15 cellular contexts compared by ENCODE assay signal in the genomic region with DNA sequence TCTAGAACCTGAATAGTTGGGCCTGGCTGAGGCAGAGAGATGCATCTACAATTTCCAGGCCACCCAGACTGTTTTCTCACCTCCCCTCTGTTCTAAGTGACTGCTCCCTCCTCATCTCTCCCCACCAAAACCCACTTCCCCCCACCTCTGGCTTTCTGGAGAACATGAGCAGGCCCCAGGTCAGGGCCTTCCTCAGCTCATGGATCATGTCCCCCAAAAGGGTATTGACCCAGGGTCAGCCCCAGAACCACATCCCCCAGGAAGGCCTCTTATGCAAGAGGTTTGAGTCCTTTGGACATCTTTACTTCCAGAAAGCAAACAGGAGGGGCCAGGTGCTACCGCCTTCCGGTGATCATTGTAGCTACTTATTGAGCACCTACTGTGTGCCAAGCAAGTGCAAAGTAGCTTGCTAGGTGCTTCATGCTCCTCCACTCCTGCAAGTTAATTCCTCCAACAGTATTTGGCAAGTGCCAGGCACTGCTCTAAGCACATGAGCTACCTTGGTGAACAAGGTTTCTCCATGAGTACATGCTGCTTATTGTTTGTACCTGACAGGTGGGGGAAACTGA. TPM values are rescaled to one million over a fixed set of nuclear protein-coding genes. Genes with fewer than 3 reads are reported as not detected.
DNase-seq lines count a peak whose midpoint lies in the region; ATAC-seq and TF ChIP-seq lines count a peak whose summit lies in the region.
"Had no signal": no experiment of that assay in that cellular context is flagged by ENCODE, and none has a peak within 500 bp of the region (broad histone marks: within the 10 kb centered on the region; RNA-seq: fewer than 3 reads in every experiment).

No MANE protein-coding gene starts in this region.

- H3K4ac ChIP-seq in mesendoderm (ENCODE audit: low read depth, low read length) = no peak overlapping the region

- H3K27ac Mint-ChIP-seq in activated T-helper 17 cell treated with anti-CD3 and anti-CD28 coated beads, Interleukin-2, amount 50 U/mL, for 72 hours = peak overlapping the region; percentile 15
- H3K27ac Mint-ChIP-seq: B cell, HFFc6 had no signal

- DNase-seq in right cardiac atrium (peak in 1 of 3 donors; percentile 18), Right ventricle myocardium superior (no peak), dorsolateral prefrontal cortex (no peak), mesendoderm (no peak)
- DNase-seq: C1 segment of cervical spinal cord; CD4-positive, alpha-beta memory T cell; DMS79; HFFc6; IMR-90 had no signal

- H3K9me3 ChIP-seq in right cardiac atrium (ENCODE audit: control insufficient read depth, low read length) = no peaks in the 10 kb centered on the region
- H3K9me3 ChIP-seq: HAP-1 had no signal

- H3K4me1 ChIP-seq in right cardiac atrium (ENCODE audit: control insufficient read depth, insufficient read depth, low read length) = peaks cover 8% of the 10 kb centered on the region
- H3K4me1 ChIP-seq in mesendoderm (ENCODE audit: control insufficient read depth, low read depth, low read length) = no peaks in the 10 kb centered on the region

- no peak overlapping the region for H2BK15ac ChIP-seq in mesendoderm (replicated peaks; ENCODE audit: low read depth)

- no peak for ATAC-seq in right cardiac atrium
- ATAC-seq in Right ventricle myocardium superior (ENCODE audit: poor library complexity) = no peak
- no peak for ATAC-seq in activated T-helper 17 cell treated with anti-CD3 and anti-CD28 coated beads, Interleukin-2, amount 50 U/mL, for 72 hours (replicated peaks)
- no peak for ATAC-seq in HG02981 (IDR thresholded peaks at IDR 0.05; ENCODE audit: unreplicated experiment)
- no peak for ATAC-seq in GM21737 (IDR thresholded peaks at IDR 0.05; ENCODE audit: unreplicated experiment)

- H3K27me3 Mint-ChIP-seq in activated T-helper 17 cell treated with anti-CD3 and anti-CD28 coated beads, Interleukin-2, amount 50 U/mL, for 72 hours = peaks cover 15% of the 10 kb centered on the region

- H3K27me3 ChIP-seq in right cardiac atrium (ENCODE audit: control insufficient read depth, insufficient read depth) (no peaks in the 10 kb centered on the region), dorsolateral prefrontal cortex (peaks cover 0 to 4% (median 0%) of the 10 kb centered on the region in 45 donors), mesendoderm (ENCODE audit: insufficient read depth, low read length, poor library complexity) (peaks cover 19% of the 10 kb centered on the region)

- no peak overlapping the region for H2AK5ac ChIP-seq in mesendoderm (ENCODE audit: low read length)

- H3K9me3 Mint-ChIP-seq in activated T-helper 17 cell treated with anti-CD3 and anti-CD28 coated beads, Interleukin-2, amount 50 U/mL, for 72 hours = no peaks in the 10 kb centered on the region
- H3K9me3 Mint-ChIP-seq: HFFc6 had no signal

- no peak overlapping the region for H3K9ac ChIP-seq in mesendoderm (ENCODE audit: low read length)

- TF ChIP-seq CTCF in dorsolateral prefrontal cortex (IDR thresholded peaks at IDR 0.05 in 54 of 56, conservative IDR thresholded peaks at IDR 0.05 in 2 of 56; ENCODE audit: low read depth in 1 of 56, partially characterized antibody in 56 of 56) = no peak

- H3K4me1 Mint-ChIP-seq in activated T-helper 17 cell treated with anti-CD3 and anti-CD28 coated beads, Interleukin-2, amount 50 U/mL, for 72 hours = no peaks in the 10 kb centered on the region

- H3K4me3 Mint-ChIP-seq in activated T-helper 17 cell treated with anti-CD3 and anti-CD28 coated beads, Interleukin-2, amount 50 U/mL, for 72 hours = no peak overlapping the region
- H3K4me3 Mint-ChIP-seq: HFFc6 had no signal

- no peak overlapping the region for H4K5ac ChIP-seq in mesendoderm (ENCODE audit: low read length)

- H3K4me2 ChIP-seq in mesendoderm (ENCODE audit: low read length) = no peak overlapping the region

- H3K18ac ChIP-seq in mesendoderm (ENCODE audit: low read length) = no peak overlapping the region

- intact Hi-C loops in right cardiac atrium (cut with DNase I) = loop anchor here in 1 of 4 donors (10.0 kb wide), 1 partner anchor 72 kb away; no protein-coding TSS in a partner anchor
- intact Hi-C loops in Right ventricle myocardium superior (cut with DNase I) = no loop called here
- intact Hi-C loops in dorsolateral prefrontal cortex (cut with DNase I) = loop anchor here in 1 of 2 donors (5.0 kb wide), 1 partner anchor 45 kb away; no protein-coding TSS in a partner anchor

- H3K79me1 ChIP-seq in mesendoderm (ENCODE audit: low read length) = no peaks in the 10 kb centered on the region

- no peak overlapping the region for H4K8ac ChIP-seq in mesendoderm (ENCODE audit: low read depth, low read length)

- H3K36me3 Mint-ChIP-seq in activated T-helper 17 cell treated with anti-CD3 and anti-CD28 coated beads, Interleukin-2, amount 50 U/mL, for 72 hours (ENCODE audit: low read depth) = peaks cover 6% of the 10 kb centered on the region
- H3K36me3 Mint-ChIP-seq: CD4-positive, alpha-beta memory T cell had no signal

- no peak overlapping the region for H3K23ac ChIP-seq in mesendoderm (ENCODE audit: low read length)

- no peak overlapping the region for H2BK5ac ChIP-seq in mesendoderm (ENCODE audit: low read length)

- H3K4me3 ChIP-seq in right cardiac atrium (ENCODE audit: low read length) (no peak overlapping the region), dorsolateral prefrontal cortex (peak overlapping the region in 8 of 59 donors; percentile 4 to 69 (median 62)), mesendoderm (ENCODE audit: low read length) (no peak overlapping the region)
- H3K4me3 ChIP-seq: GM12878, HAP-1 had no signal

- H3K79me2 ChIP-seq in mesendoderm (ENCODE audit: control insufficient read depth, insufficient read depth, low read length) = no peaks in the 10 kb centered on the region

- H3K56ac ChIP-seq in mesendoderm (ENCODE audit: low read length) = no peak overlapping the region

- H3K36me3 ChIP-seq in mesendoderm (ENCODE audit: control insufficient read depth, insufficient read depth, low read length) = no peaks in the 10 kb centered on the region
- H3K36me3 ChIP-seq: HAP-1 had no signal

- no peak overlapping the region for H2BK120ac ChIP-seq in mesendoderm (ENCODE audit: low read depth, low read length)

- H3K27ac ChIP-seq in right cardiac atrium (ENCODE audit: low read length) = peak overlapping the region; percentile 40
- peak overlapping the region in 32 of 59 donors; percentile 5 to 92 (median 50) for H3K27ac ChIP-seq in dorsolateral prefrontal cortex
- H3K27ac ChIP-seq in mesendoderm (ENCODE audit: low read depth, low read length) = no peak overlapping the region

- 86% methylated on average over 2 of the region's 2 CpGs for WGBS in right cardiac atrium
- WGBS in mesendoderm (ENCODE audit: extremely low coverage, insufficient coverage, low lambda C conversion rate) = no CpG with 5 or more reads among the region's 2 CpGs

RNA-seq across cellular contexts. Expression of gene CPNE5, which starts 2.4 kb away (rescaled TPM):
- 10 to 100 TPM; 31.7 to 80.9 (median 70.3) TPM for total RNA-seq in right cardiac atrium
- polyA plus RNA-seq in right cardiac atrium = 27.5 TPM
- total RNA-seq in Right ventricle myocardium superior = 10.0 TPM
- 1 to 10 TPM; 2.2 to 3.9 TPM for total RNA-seq in activated T-helper 17 cell treated with anti-CD3 and anti-CD28 coated beads, Interleukin-2, amount 50 U/mL, for 72 hours
- 100 to 1,000 TPM in 69 of 120 experiments, 10 to 100 TPM in 51; 48.5 to 145 (median 105) TPM for total RNA-seq in dorsolateral prefrontal cortex
- polyA plus RNA-seq in mesendoderm (2013, experiment 1 of 2) = 0.10 TPM
- 0.17 TPM for polyA plus RNA-seq in mesendoderm (2013, experiment 2 of 2)
- total RNA-seq: IMR-90 had no signal

RNA-seq across cellular contexts. Expression of gene PPIL1, which starts 37.7 kb away (rescaled TPM):
- total RNA-seq in right cardiac atrium (10 to 100 TPM; 49.4 to 72.4 (median 63.7) TPM), Right ventricle myocardium superior (65.2 TPM), dorsolateral prefrontal cortex (10 to 100 TPM; 14.7 to 37.9 (median 25.3) TPM)
- 75.6 TPM for polyA plus RNA-seq in right cardiac atrium
- 10 to 100 TPM; 23.6 to 60.3 TPM for total RNA-seq in activated T-helper 17 cell treated with anti-CD3 and anti-CD28 coated beads, Interleukin-2, amount 50 U/mL, for 72 hours
- 105 TPM for polyA plus RNA-seq in mesendoderm (2013, experiment 1 of 2)
- 104 TPM for polyA plus RNA-seq in mesendoderm (2013, experiment 2 of 2)

RNA-seq across cellular contexts. Expression of gene C6orf89, which starts 48.9 kb away (rescaled TPM):
- total RNA-seq in right cardiac atrium = 10 to 100 TPM; 69.4 to 83.9 (median 79.1) TPM
- polyA plus RNA-seq in right cardiac atrium = 53.2 TPM
- total RNA-seq in Right ventricle myocardium superior = 73.2 TPM
- 10 to 100 TPM; 39.3 to 47.0 TPM for total RNA-seq in activated T-helper 17 cell treated with anti-CD3 and anti-CD28 coated beads, Interleukin-2, amount 50 U/mL, for 72 hours
- 10 to 100 TPM; 52.9 to 88.0 (median 72.2) TPM for total RNA-seq in dorsolateral prefrontal cortex
- polyA plus RNA-seq in mesendoderm (2013, experiment 1 of 2) = 7.4 TPM
- polyA plus RNA-seq in mesendoderm (2013, experiment 2 of 2) = 7.1 TPM
